ENCODE assay signal across 8 cellular contexts in genomic region chr3:51538115-51538458, GRCh38. TPM values are rescaled to one million over a fixed set of nuclear protein-coding genes. Genes with fewer than 3 reads are reported as not detected.
DNase-seq lines count a peak whose midpoint lies in the region; ATAC-seq, FAIRE-seq and TF ChIP-seq lines count a peak whose summit lies in the region.

No MANE protein-coding gene starts in this region.

- H3K4me2 ChIP-seq in fibroblast of lung (ENCODE audit: extremely low read depth, insufficient read depth, low read length) (peak overlapping the region; percentile 99), neural progenitor cell (peak overlapping the region; percentile 89)

- CTCF ChIA-PET in A673 (lab: Charles Lee): interaction anchor here (0.6 kb wide), 1 partner anchor 80 kb away, joined by 7 read pairs; no protein-coding TSS in a partner anchor
- CTCF ChIA-PET in T-cell (lab: Charles Lee): interaction anchor here in 1 of 2 donors (0.6 to 2.5 kb wide), 2 partner anchors 144 to 192 kb away, joined by 10 to 12 read pairs; no protein-coding TSS in a partner anchor

- no peak for TF ChIP-seq POLR2A in GM12892 (IDR thresholded peaks at IDR 0.05; ENCODE audit: low read depth, low read length)

- H3K9ac ChIP-seq in fibroblast of lung (ENCODE audit: insufficient read depth, low read length) (peak overlapping the region; percentile 78), neural progenitor cell (peak overlapping the region; percentile 99)

- TF ChIP-seq CTCF in A673 (conservative IDR thresholded peaks at IDR 0.05; ENCODE audit: low read depth, low read length): no peak
- no peak for TF ChIP-seq CTCF in fibroblast of lung (conservative IDR thresholded peaks at IDR 0.05 in 1 of 2, IDR thresholded peaks at IDR 0.05 in 1 of 2; ENCODE audit: low read depth in 1 of 2, low read length in 2 of 2)
- TF ChIP-seq CTCF in neural progenitor cell (IDR thresholded peaks at IDR 0.05): no peak

- H3K9me3 Mint-ChIP-seq in T-cell (no peaks in the 10 kb centered on the region), neural progenitor cell (no peaks in the 10 kb centered on the region)

- peak overlapping the region; percentile 82 to 91 (median 88) for H3K4me3 Mint-ChIP-seq in T-cell
- H3K4me3 Mint-ChIP-seq in neural progenitor cell: peak overlapping the region; percentile 92

- H3K27ac ChIP-seq in A673 (ENCODE audit: low read depth, low read length, poor library complexity, severe bottlenecking) (peak overlapping the region; percentile 82), fibroblast of lung (ENCODE audit: insufficient read depth, low read length) (peak overlapping the region; percentile 44), neural progenitor cell (peak overlapping the region; percentile 97)

- BruUV-seq in A673 (replicated peaks; lab: Mats Ljungman, UMichigan): no TSS peak

- no peaks in the 10 kb centered on the region for H3K36me3 ChIP-seq in A673 (ENCODE audit: insufficient read depth, low read length, poor library complexity, severe bottlenecking)
- H3K36me3 ChIP-seq in fibroblast of lung (ENCODE audit: control insufficient read depth, insufficient read depth, low read length): peaks cover 2% of the 10 kb centered on the region
- H3K36me3 ChIP-seq in neural progenitor cell: no peaks in the 10 kb centered on the region

- peak; percentile 11 for ATAC-seq in GM18502 (IDR thresholded peaks at IDR 0.05; ENCODE audit: poor library complexity, unreplicated experiment)
- peak in 3 of 4 experiments; percentile 21 to 39 (median 23) for ATAC-seq in T-cell (replicated peaks in 1 of 4)
- ATAC-seq in HG02885 (IDR thresholded peaks at IDR 0.05; ENCODE audit: poor library complexity, unreplicated experiment): no peak
- ATAC-seq in HG03196 (IDR thresholded peaks at IDR 0.05; ENCODE audit: unreplicated experiment): no peak

- peak overlapping the region; percentile 100 for H2AFZ ChIP-seq in fibroblast of lung (ENCODE audit: low read length)
- H2AFZ ChIP-seq in neural progenitor cell (replicated peaks): peak overlapping the region; percentile 100

- H3K4me3 ChIP-seq in A673 (ENCODE audit: low read depth, low read length, poor library complexity, severe bottlenecking): peak overlapping the region; percentile 78
- peak overlapping the region; percentile 41 to 96 (median 76) for H3K4me3 ChIP-seq in fibroblast of lung (replicated peaks in 1 of 4; ENCODE audit: control extremely low read depth in 1 of 4, insufficient read depth in 1 of 4, low read depth in 3 of 4, low read length in 4 of 4)
- peak overlapping the region; percentile 99 for H3K4me3 ChIP-seq in neural progenitor cell

- intact Hi-C loops in A673 (cut with micrococcal nuclease; ENCODE audit: unreplicated experiment): no loop called here

- H3K79me2 ChIP-seq in fibroblast of lung (ENCODE audit: control insufficient read depth, insufficient read depth, low read length): peaks cover 33% of the 10 kb centered on the region
- peaks cover 56% of the 10 kb centered on the region for H3K79me2 ChIP-seq in neural progenitor cell (ENCODE audit: low read depth)

- H4K20me1 ChIP-seq in fibroblast of lung (ENCODE audit: control insufficient read depth, extremely low read depth, insufficient read depth, low read length): no peaks in the 10 kb centered on the region
- peaks cover 32% of the 10 kb centered on the region for H4K20me1 ChIP-seq in neural progenitor cell (ENCODE audit: low read depth)

- H3K4me1 ChIP-seq in A673 (ENCODE audit: insufficient read depth, low read length, poor library complexity, severe bottlenecking) (peaks cover 4% of the 10 kb centered on the region), fibroblast of lung (ENCODE audit: control insufficient read depth, extremely low read depth, insufficient read depth, low read length) (peaks cover 3% of the 10 kb centered on the region), neural progenitor cell (peaks cover 14% of the 10 kb centered on the region)

- peak overlapping the region; percentile 92 to 97 for H3K27ac Mint-ChIP-seq in T-cell
- peak overlapping the region; percentile 80 for H3K27ac Mint-ChIP-seq in neural progenitor cell

- no peaks in the 10 kb centered on the region for H3K9me3 ChIP-seq in A673 (ENCODE audit: low read depth, low read length, poor library complexity, severe bottlenecking)
- H3K9me3 ChIP-seq in fibroblast of lung (ENCODE audit: control insufficient read depth, insufficient read depth, low read depth, low read length): no peaks in the 10 kb centered on the region
- no peaks in the 10 kb centered on the region for H3K9me3 ChIP-seq in neural progenitor cell (ENCODE audit: low read depth)

- H3K36me3 Mint-ChIP-seq in T-cell (no peaks in the 10 kb centered on the region), neural progenitor cell (peaks cover 4% of the 10 kb centered on the region)

- no peak for DNase-seq in A673 (ENCODE audit: low spot score)
- peak in 4 of 34 experiments; percentile 1 to 11 (median 4) for DNase-seq in T-cell
- peak in 1 of 2 donors; percentile 18 for DNase-seq in fibroblast of lung (ENCODE audit: low read depth in 2 of 2)
- DNase-seq in neural progenitor cell (ENCODE audit: low spot score): no peak
- no peak for DNase-seq in GM12892 (ENCODE audit: insufficient read length)

- no peak for FAIRE-seq in GM12892 (lab: Jason Lieb, UNC)

- H3K27me3 Mint-ChIP-seq in T-cell (no peaks in the 10 kb centered on the region), neural progenitor cell (ENCODE audit: insufficient read depth, low read depth) (peaks cover 6% of the 10 kb centered on the region)

- H3K27me3 ChIP-seq in A673 (replicated peaks; ENCODE audit: insufficient read depth, low read depth, low read length, poor library complexity) (no peaks in the 10 kb centered on the region), fibroblast of lung (ENCODE audit: control insufficient read depth, insufficient read depth, low read length) (no peaks in the 10 kb centered on the region), neural progenitor cell (no peaks in the 10 kb centered on the region)

- H3K4me1 Mint-ChIP-seq in T-cell (peaks cover 41 to 47% (median 42%) of the 10 kb centered on the region in 3 donors), neural progenitor cell (peaks cover 21% of the 10 kb centered on the region)

- H3F3A ChIP-seq in neural progenitor cell (ENCODE audit: low read depth): peaks cover 17% of the 10 kb centered on the region

- POLR2A ChIA-PET in A673 (lab: Charles Lee; ENCODE audit: low non-redundant PET): interaction anchor here (1.0 kb wide), 1 partner anchor 62 kb away, joined by 3 read pairs; no protein-coding TSS in a partner anchor
- POLR2A ChIA-PET in T-cell (lab: Charles Lee): no interaction called here

RNA-seq across cellular contexts. Expression of gene RAD54L2, which starts 0.4 kb away (rescaled TPM):
- total RNA-seq in A673 (2021) (22.0 TPM in 2 replicates), T-cell (10 to 100 TPM; 35.9 to 42.8 (median 39.7) TPM), fibroblast of lung (12.3 and 17.2 TPM in 2 replicates), neural progenitor cell (ENCODE audit: low replicate concordance) (30.5 and 31.7 TPM in 2 replicates)
- 5.5 and 7.6 TPM in 2 replicates for polyA plus RNA-seq in fibroblast of lung
- polyA plus RNA-seq in fibroblast of lung (2012): 5.9 TPM in 2 replicates
- polyA minus RNA-seq in fibroblast of lung (ENCODE audit: low replicate concordance): 21.7 and 50.8 TPM in 2 replicates
- polyA plus RNA-seq in GM12892 (2012; ENCODE audit: missing spikeins): 9.3 TPM

RNA-seq across cellular contexts. Expression of gene DCAF1, which starts 38.3 kb away (rescaled TPM):
- total RNA-seq in A673 (2021): 18.2 and 18.3 TPM in 2 replicates
- 10 to 100 TPM; 25.4 to 36.7 (median 34.6) TPM for total RNA-seq in T-cell
- 12.8 and 14.4 TPM in 2 replicates for total RNA-seq in fibroblast of lung
- 8.7 and 10.4 TPM in 2 replicates for polyA plus RNA-seq in fibroblast of lung
- 10.4 and 12.1 TPM in 2 replicates for polyA plus RNA-seq in fibroblast of lung (2012)
- polyA minus RNA-seq in fibroblast of lung (ENCODE audit: low replicate concordance): 20.9 and 25.9 TPM in 2 replicates
- 20.2 and 22.0 TPM in 2 replicates for total RNA-seq in neural progenitor cell (ENCODE audit: low replicate concordance)
- polyA plus RNA-seq in GM12892 (2012; ENCODE audit: missing spikeins): 15.3 TPM

Comparison
In these comparisons a context has a peak if more than half of its experiments do, and no peak if none do; other contexts are left out.
1. H3K27ac ChIP-seq: peak in every context shown above with its lines; median percentile 97 in neural progenitor cell; 82 in A673; 44 in fibroblast of lung.
2. ATAC-seq: peak in GM18502 (single experiment) and T-cell (3 of 4); none in HG02885 (single experiment) and HG03196 (single experiment).
3. Peak in every context shown above with its lines, with median percentiles within 50 percentile points of each other: H3K4me3 ChIP-seq.